Comparison of ENCODE assay signal across 1 cellular context in genomic region chr16:78480588-78480987, GRCh38.
TF ChIP-seq lines count a peak whose summit lies in the region.

No MANE protein-coding gene starts in this region.

TF ChIP-seq in HepG2, 621 proteins besides CTCF, POLR2A, EP300 and RAD21 (continued from another document):
- TF ChIP-seq E2F1 (CRISPR knock-in tag; IDR thresholded peaks at IDR 0.05), result no peak
